Comparison of ENCODE assay signal across 20 cellular contexts in the genomic region with DNA sequence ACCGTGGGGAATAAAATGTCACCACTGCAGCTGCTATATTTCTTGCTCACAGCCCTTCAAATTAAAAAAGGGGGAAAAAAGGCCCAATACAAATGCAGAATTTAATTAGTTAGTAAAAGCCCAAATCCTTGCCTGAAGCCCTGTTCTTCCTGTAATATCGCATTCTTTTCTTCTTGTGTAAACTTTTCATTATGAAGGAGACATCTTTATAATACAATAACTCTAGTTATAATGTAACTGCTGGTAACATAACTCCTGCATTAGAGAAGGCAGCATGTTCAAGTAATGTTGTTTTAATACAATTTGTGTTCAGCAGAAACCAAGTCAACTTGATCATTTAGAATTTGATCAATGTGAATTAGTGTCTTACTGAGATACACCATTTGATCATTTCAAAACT.
DNase-seq lines count a peak whose midpoint lies in the region; FAIRE-seq and TF ChIP-seq lines count a peak whose summit lies in the region.
"Had no signal": no experiment of that assay in that cellular context is flagged by ENCODE, and none has a peak within 500 bp of the region (broad histone marks: within the 10 kb centered on the region; RNA-seq: fewer than 3 reads in every experiment).

No MANE protein-coding gene starts in this region.

- FAIRE-seq in D721Med (lab: Jason Lieb, UNC), result peak; percentile 55
- FAIRE-seq: G401.6, GM12891, GM19239, H54 had no signal

- H3K4me3 ChIP-seq in LNCaP clone FGC (ENCODE audit: low read depth, low read length), result no peak overlapping the region
- H3K4me3 ChIP-seq: GM23248 had no signal

- H3K9me3 Mint-ChIP-seq in mesothelial cell of epicardium, result no peaks in the 10 kb centered on the region
- H3K9me3 Mint-ChIP-seq: CD4-positive, CD25-positive, alpha-beta regulatory T cell; CD8-positive, alpha-beta memory T cell; HFFc6 had no signal

- H3K4me1 Mint-ChIP-seq in mesothelial cell of epicardium, result peaks cover 24% of the 10 kb centered on the region

- peaks cover 7% of the 10 kb centered on the region for H3K36me3 Mint-ChIP-seq in mesothelial cell of epicardium

- DNase-seq in D721Med (ENCODE audit: insufficient read length, low spot score), result no peak
- DNase-seq in LNCaP clone FGC (ENCODE audit: low read depth), result peak; percentile 37
- DNase-seq in mesothelial cell of epicardium (ENCODE audit: low spot score in 2 of 2, unreplicated experiment in 2 of 2), result no peak
- DNase-seq in NCI-H748 (lab: John Stamatoyannopoulos, UW; ENCODE audit: unreplicated experiment), result no peak
- DNase-seq in activated naive CD4-positive, alpha-beta T cell treated with Interleukin-2 at 50 U/mL for 16 hours, result no peak
- no peak for DNase-seq in NCI-H2171 treated with DMSO at 0.1 percent for 48 hours (lab: John Stamatoyannopoulos, UW)
- DNase-seq: ACHN; BE2C; C1 segment of cervical spinal cord; CD4-positive, CD25-positive, alpha-beta regulatory T cell; CD8-positive, alpha-beta memory T cell; COR-L47; GM23248; HFFc6 had no signal

- peak overlapping the region; percentile 56 for H3K27ac ChIP-seq in VCaP
- H3K27ac ChIP-seq: GM23248, HL-60 had no signal

- no peaks in the 10 kb centered on the region for H3K27me3 Mint-ChIP-seq in mesothelial cell of epicardium (ENCODE audit: low read depth)
- H3K27me3 Mint-ChIP-seq: CD4-positive, CD25-positive, alpha-beta regulatory T cell; CD8-positive, alpha-beta memory T cell had no signal

- no peak overlapping the region for H3K4me3 Mint-ChIP-seq in mesothelial cell of epicardium
- H3K4me3 Mint-ChIP-seq: CD4-positive, CD25-positive, alpha-beta regulatory T cell; CD8-positive, alpha-beta memory T cell; HFFc6 had no signal

- peak overlapping the region; percentile 32 for H3K27ac Mint-ChIP-seq in mesothelial cell of epicardium
- H3K27ac Mint-ChIP-seq: CD4-positive, CD25-positive, alpha-beta regulatory T cell; CD8-positive, alpha-beta memory T cell; HFFc6 had no signal

- TF ChIP-seq CTCF in D721Med (IDR thresholded peaks at IDR 0.05; ENCODE audit: insufficient read depth, missing control alignments), result no peak
- no peak for TF ChIP-seq CTCF in LNCaP clone FGC (IDR thresholded peaks at IDR 0.05; ENCODE audit: control insufficient read depth, extremely low read depth, insufficient read depth)
- no peak for TF ChIP-seq CTCF in VCaP (conservative IDR thresholded peaks at IDR 0.05)
- no peak for TF ChIP-seq CTCF in mesothelial cell of epicardium (IDR thresholded peaks at IDR 0.05; ENCODE audit: unreplicated experiment)
